ENCODE assay signal across 13 cellular contexts in the genomic region with DNA sequence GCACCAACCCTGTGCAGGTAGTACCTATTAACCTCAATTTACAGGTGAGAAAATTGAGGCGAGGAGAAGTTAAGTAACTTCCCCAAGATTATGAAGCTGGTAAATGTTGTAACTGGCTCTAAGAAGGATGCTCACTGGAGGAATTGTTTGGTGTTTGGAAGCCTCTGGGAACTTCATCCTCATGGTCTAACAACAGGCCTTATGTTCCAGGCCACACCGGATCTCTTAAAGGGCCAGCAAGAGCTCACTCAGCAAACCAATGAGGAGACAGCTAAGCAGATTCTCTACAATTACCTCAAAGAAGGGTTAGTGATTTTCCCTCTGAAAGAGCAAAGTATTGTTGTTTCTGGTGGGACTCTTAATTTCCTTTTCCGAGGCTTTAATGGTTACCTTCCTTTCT.
"Had no signal": no experiment of that assay in that cellular context is flagged by ENCODE, and none has a peak within 500 bp of the region (broad histone marks: within the 10 kb centered on the region; RNA-seq: fewer than 3 reads in every experiment).

No MANE protein-coding gene starts in this region.

- H3K27ac ChIP-seq: epithelial cell of prostate, tibial artery had no signal

- H3K36me3 ChIP-seq: tibial artery had no signal

- H3K4me3 Mint-ChIP-seq: activated CD4-positive, alpha-beta memory T cell treated with anti-CD3 and anti-CD28 coated beads, Interleukin-2, amount 10 ng/mL, durations not matched to agents 7 days and 5 days; activated naive CD8-positive, alpha-beta T cell; stimulated activated naive CD8-positive, alpha-beta T cell treated with anti-CD3 and anti-CD28 coated beads, Interleukin-15, amount 100 ng/mL, for 72 hours; T-cell had no signal

- H3K4me1 Mint-ChIP-seq: activated CD4-positive, alpha-beta memory T cell treated with anti-CD3 and anti-CD28 coated beads, Interleukin-2, amount 10 ng/mL, durations not matched to agents 7 days and 5 days; stimulated activated naive CD8-positive, alpha-beta T cell treated with anti-CD3 and anti-CD28 coated beads, Interleukin-15, amount 100 ng/mL, for 72 hours; T-cell had no signal

- H3K27ac Mint-ChIP-seq: activated CD4-positive, alpha-beta memory T cell treated with anti-CD3 and anti-CD28 coated beads, Interleukin-2, amount 10 ng/mL, durations not matched to agents 7 days and 5 days; activated naive CD8-positive, alpha-beta T cell; stimulated activated naive CD8-positive, alpha-beta T cell treated with anti-CD3 and anti-CD28 coated beads, Interleukin-15, amount 100 ng/mL, for 72 hours; T-cell had no signal

- ATAC-seq: stimulated activated naive CD8-positive, alpha-beta T cell treated with anti-CD3 and anti-CD28 coated beads, Interleukin-15, amount 100 ng/mL, for 72 hours; T-cell had no signal

- H3K27me3 ChIP-seq: tibial artery had no signal

- H3K9me3 ChIP-seq: tibial artery had no signal

- H3K4me3 ChIP-seq: tibial artery had no signal

- DNase-seq: activated CD4-positive, alpha-beta memory T cell treated with anti-CD3 and anti-CD28 coated beads, Interleukin-2, amount 10 ng/mL, durations not matched to agents 7 days and 5 days; activated gamma-delta T cell; activated T-cell treated with anti-CD3 and anti-CD28 coated beads, Interleukin-2, amount 50 U/mL, for 48 hours; caudate nucleus; effector CD4-positive, alpha-beta T cell; hippocampal formation; stimulated activated CD4-positive, alpha-beta T cell treated with anti-CD3 and anti-CD28 coated beads, Interleukin-4, amount 100 ng/mL, for 4 hours; stimulated activated naive CD8-positive, alpha-beta T cell treated with anti-CD3 and anti-CD28 coated beads, Interleukin-15, amount 100 ng/mL, for 72 hours; T-cell; T1000; tibial artery had no signal

- H3K36me3 Mint-ChIP-seq: activated naive CD8-positive, alpha-beta T cell; T-cell had no signal

- H3K9me3 Mint-ChIP-seq: activated CD4-positive, alpha-beta memory T cell treated with anti-CD3 and anti-CD28 coated beads, Interleukin-2, amount 10 ng/mL, durations not matched to agents 7 days and 5 days; stimulated activated naive CD8-positive, alpha-beta T cell treated with anti-CD3 and anti-CD28 coated beads, Interleukin-15, amount 100 ng/mL, for 72 hours had no signal
